Comparison of ENCODE assay signal across 8 cellular contexts in genomic region chr9:99823392-99824377, GRCh38. TPM values are rescaled to one million over a fixed set of nuclear protein-coding genes. Genes with fewer than 3 reads are reported as not detected.
DNase-seq lines count a peak whose midpoint lies in the region; ATAC-seq and TF ChIP-seq lines count a peak whose summit lies in the region.

No MANE protein-coding gene starts in this region.

- H3K4me1 ChIP-seq in MM.1S (ENCODE audit: low read length), result peaks cover 7% of the 10 kb centered on the region; the same call in 1 of the 2 replicates
- peaks cover 23 to 45% of the 10 kb centered on the region in 2 donors for H3K4me1 ChIP-seq in naive thymus-derived CD4-positive, alpha-beta T cell (ENCODE audit: control insufficient read depth in 2 of 2, insufficient read depth in 2 of 2, low read length in 2 of 2)

- peak overlapping the region; percentile 75 for H3K4me3 ChIP-seq in MM.1S (ENCODE audit: low read length)
- peak overlapping the region; percentile 69 for H3K4me3 ChIP-seq in epithelial cell of esophagus (ENCODE audit: low read length)
- peak overlapping the region; percentile 85 for H3K4me3 ChIP-seq in naive thymus-derived CD4-positive, alpha-beta T cell (ENCODE audit: low read length)

- TF ChIP-seq CTCF in MM.1S (IDR thresholded peaks at IDR 0.05; ENCODE audit: low read length) (no peak), epithelial cell of esophagus (IDR thresholded peaks at IDR 0.05; ENCODE audit: insufficient read depth, low read depth, low read length, missing control alignments) (no peak)

- H3K9ac ChIP-seq in MM.1S (ENCODE audit: low read length), result peak overlapping the region; percentile 80

- CTCF ChIA-PET in activated CD8-positive, alpha-beta memory T cell treated with anti-CD3 and anti-CD28 coated beads, Interleukin-2, amount 10 ng/mL, durations not matched to agents 7 days and 5 days (lab: Charles Lee), result interaction anchor here (0.8 to 3.1 kb wide), 25 partner anchors 9 to 521 kb away, joined by 3 to 30 read pairs (median 5); partner anchors contain the start of gene STX17
- CTCF ChIA-PET in naive thymus-derived CD4-positive, alpha-beta T cell (lab: Charles Lee), result interaction anchor here (1.3 kb wide), 1 partner anchor 13 kb away, joined by 4 read pairs; no protein-coding TSS in a partner anchor

- H3K79me2 ChIP-seq in MM.1S (ENCODE audit: low read length), result no peaks in the 10 kb centered on the region

- peaks cover 48% of the 10 kb centered on the region for H3K4me1 Mint-ChIP-seq in activated CD8-positive, alpha-beta memory T cell treated with anti-CD3 and anti-CD28 coated beads, Interleukin-2, amount 10 ng/mL, durations not matched to agents 7 days and 5 days
- H3K4me1 Mint-ChIP-seq in naive thymus-derived CD4-positive, alpha-beta T cell, result peaks cover 30 to 72% (median 55%) of the 10 kb centered on the region in 7 donors

- H3K9me2 ChIP-seq in MM.1S (replicated peaks; ENCODE audit: insufficient read depth, low read length), result no peaks in the 10 kb centered on the region

- peak overlapping the region; percentile 82 for H2AFZ ChIP-seq in MM.1S (ENCODE audit: low read length)

- peak overlapping the region; percentile 96 for H3K4me2 ChIP-seq in MM.1S (ENCODE audit: low read depth, low read length)

- no peak for ATAC-seq in activated CD8-positive, alpha-beta memory T cell treated with anti-CD3 and anti-CD28 coated beads, Interleukin-2, amount 10 ng/mL, durations not matched to agents 7 days and 5 days
- ATAC-seq in naive thymus-derived CD4-positive, alpha-beta T cell, result no peak
- ATAC-seq in GM19452 (IDR thresholded peaks at IDR 0.05; ENCODE audit: unreplicated experiment), result no peak

- H3K27me3 ChIP-seq in MM.1S (replicated peaks; ENCODE audit: insufficient read depth, low read length), result peaks cover 17% of the 10 kb centered on the region
- peaks cover 6 to 21% of the 10 kb centered on the region in 2 donors for H3K27me3 ChIP-seq in naive thymus-derived CD4-positive, alpha-beta T cell (ENCODE audit: control insufficient read depth in 2 of 2, insufficient read depth in 2 of 2, low read length in 2 of 2)

- DNase-seq in DMS 273 (lab: John Stamatoyannopoulos, UW; ENCODE audit: unreplicated experiment) (peak; percentile 74), MM.1S (peak; percentile 18), epithelial cell of esophagus (ENCODE audit: low read depth) (peak; percentile 27), KG1 (lab: John Stamatoyannopoulos, UW) (no peak)
- peak; percentile 66 for DNase-seq in activated CD8-positive, alpha-beta memory T cell treated with anti-CD3 and anti-CD28 coated beads, Interleukin-2, amount 10 ng/mL, durations not matched to agents 7 days and 5 days
- DNase-seq in naive thymus-derived CD4-positive, alpha-beta T cell, result peak; percentile 20 to 90 (median 36)
- peak; percentile 76 to 88 for DNase-seq in stimulated activated CD8-positive, alpha-beta memory T cell treated with anti-CD3 and anti-CD28 coated beads, Interleukin-7, amount 100 ng/mL, for 48 hours (ENCODE audit: extremely low read depth in 1 of 2, low read depth in 1 of 2)

- no peaks in the 10 kb centered on the region for H3K9me3 Mint-ChIP-seq in activated CD8-positive, alpha-beta memory T cell treated with anti-CD3 and anti-CD28 coated beads, Interleukin-2, amount 10 ng/mL, durations not matched to agents 7 days and 5 days (ENCODE audit: low read depth)
- peaks cover 0 to 2% (median 0%) of the 10 kb centered on the region in 11 donors for H3K9me3 Mint-ChIP-seq in naive thymus-derived CD4-positive, alpha-beta T cell

- H3K9me3 ChIP-seq in MM.1S (replicated peaks; ENCODE audit: insufficient read depth, low read length), result no peaks in the 10 kb centered on the region
- H3K9me3 ChIP-seq in naive thymus-derived CD4-positive, alpha-beta T cell (ENCODE audit: control insufficient read depth in 2 of 3, low read length in 3 of 3), result no peaks in the 10 kb centered on the region

- H4K20me1 ChIP-seq in MM.1S (ENCODE audit: insufficient read depth, low read length), result no peaks in the 10 kb centered on the region

- POLR2A ChIA-PET in naive thymus-derived CD4-positive, alpha-beta T cell (lab: Charles Lee), result no interaction called here

- H3F3A ChIP-seq in MM.1S (ENCODE audit: insufficient read depth, low read length), result peaks cover 32% of the 10 kb centered on the region

- peaks cover 28% of the 10 kb centered on the region for H3K27me3 Mint-ChIP-seq in activated CD8-positive, alpha-beta memory T cell treated with anti-CD3 and anti-CD28 coated beads, Interleukin-2, amount 10 ng/mL, durations not matched to agents 7 days and 5 days
- H3K27me3 Mint-ChIP-seq in naive thymus-derived CD4-positive, alpha-beta T cell, result peaks cover 49 to 72% (median 60%) of the 10 kb centered on the region in 5 donors

- peaks cover 8% of the 10 kb centered on the region for H3K36me3 Mint-ChIP-seq in activated CD8-positive, alpha-beta memory T cell treated with anti-CD3 and anti-CD28 coated beads, Interleukin-2, amount 10 ng/mL, durations not matched to agents 7 days and 5 days
- peaks cover 0 to 4% (median 0%) of the 10 kb centered on the region in 5 donors for H3K36me3 Mint-ChIP-seq in naive thymus-derived CD4-positive, alpha-beta T cell

- no peak overlapping the region for H3K27ac ChIP-seq in MM.1S (ENCODE audit: low read length)
- H3K27ac ChIP-seq in naive thymus-derived CD4-positive, alpha-beta T cell (ENCODE audit: low read depth, low read length), result no peak overlapping the region

- H3K27ac Mint-ChIP-seq in activated CD8-positive, alpha-beta memory T cell treated with anti-CD3 and anti-CD28 coated beads, Interleukin-2, amount 10 ng/mL, durations not matched to agents 7 days and 5 days, result no peak overlapping the region
- H3K27ac Mint-ChIP-seq in naive thymus-derived CD4-positive, alpha-beta T cell, result peak overlapping the region in 7 of 9 donors; percentile 69 to 100 (median 99)

- peak overlapping the region; percentile 94 for H3K4me3 Mint-ChIP-seq in activated CD8-positive, alpha-beta memory T cell treated with anti-CD3 and anti-CD28 coated beads, Interleukin-2, amount 10 ng/mL, durations not matched to agents 7 days and 5 days
- peak overlapping the region; percentile 87 to 98 (median 96) for H3K4me3 Mint-ChIP-seq in naive thymus-derived CD4-positive, alpha-beta T cell

- no peaks in the 10 kb centered on the region for H3K36me3 ChIP-seq in MM.1S (replicated peaks; ENCODE audit: insufficient read depth, low read length)
- no peaks in the 10 kb centered on the region for H3K36me3 ChIP-seq in naive thymus-derived CD4-positive, alpha-beta T cell (ENCODE audit: control insufficient read depth in 2 of 3, insufficient read depth in 3 of 3, low read length in 3 of 3)

- intact Hi-C loops in naive thymus-derived CD4-positive, alpha-beta T cell (cut with micrococcal nuclease), result loop anchor here (1.0 to 10.0 kb wide), 13 partner anchors 44 to 1839 kb away; partner anchors contain the start of genes TEX10 (in 2 of the 2), ANP32B (in 1 of the 2) and TGFBR1 (in 1 of the 2)

RNA-seq across cellular contexts. Expression of gene NR4A3, which starts 2.0 kb away (rescaled TPM):
- 10 to 100 TPM in 1 of 2 experiments, 1 to 10 TPM in 1; 3.6 to 20.4 TPM for total RNA-seq in activated CD8-positive, alpha-beta memory T cell treated with anti-CD3 and anti-CD28 coated beads, Interleukin-2, amount 10 ng/mL, durations not matched to agents 7 days and 5 days
- total RNA-seq in naive thymus-derived CD4-positive, alpha-beta T cell, result 10 to 100 TPM in 2 of 5 experiments, 1 to 10 TPM in 1, under 1 TPM in 2; 0.08 to 20.2 (median 5.6) TPM
- not detected for polyA plus RNA-seq in naive thymus-derived CD4-positive, alpha-beta T cell
